Comparison of ENCODE assay signal across 1 cellular context in genomic region chr17:42536048-42536371, GRCh38.
TF ChIP-seq lines count a peak whose summit lies in the region.

NAGLU (plus strand) TSS chr17:42536241; CDS start chr17:42536273, 32 bp downstream.

TF ChIP-seq in HEK293, 187 proteins besides CTCF, POLR2A, EP300 and RAD21 (continued from another document and continues in another):
- TF ChIP-seq PRDM4 (tag by site-specific recombination; IDR thresholded peaks at IDR 0.05) (peak; percentile 45; the same call in 1 of the 2 replicates), SP2 (tag by site-specific recombination; IDR thresholded peaks at IDR 0.05) (peak; percentile 65), ZNF561 (tag by site-specific recombination; IDR thresholded peaks at IDR 0.05; ENCODE audit: borderline replicate concordance) (peak; percentile 83), FEZF1 (tag by site-specific recombination; IDR thresholded peaks at IDR 0.05) (no peak), ZNF549 (tag by site-specific recombination; IDR thresholded peaks at IDR 0.05) (no peak), HOXD13 (CRISPR knock-in tag; IDR thresholded peaks at IDR 0.05; ENCODE audit: borderline replicate concordance) (no peak), HIC1 (tag by site-specific recombination; IDR thresholded peaks at IDR 0.05) (peak; percentile 83), KLF16 (tag by site-specific recombination; IDR thresholded peaks at IDR 0.05) (peak; percentile 64; the same call in 1 of the 2 replicates), ZNF670 (tag by site-specific recombination; IDR thresholded peaks at IDR 0.05; ENCODE audit: low read depth) (no peak), MYNN (tag by site-specific recombination; IDR thresholded peaks at IDR 0.05; ENCODE audit: borderline replicate concordance) (no peak), ZNF391 (tag by site-specific recombination; IDR thresholded peaks at IDR 0.05; ENCODE audit: borderline replicate concordance, low read depth) (peak; percentile 89; the same call in 1 of the 2 replicates), TRIM28 (IDR thresholded peaks at IDR 0.05; ENCODE audit: borderline replicate concordance, low read length) (no peak), ZNF146 (tag by site-specific recombination; IDR thresholded peaks at IDR 0.05) (no peak), ZNF626 (tag by site-specific recombination; IDR thresholded peaks at IDR 0.05) (no peak), ZBTB10 (tag by site-specific recombination; IDR thresholded peaks at IDR 0.05) (peak; percentile 89), ZNF623 (tag by site-specific recombination; IDR thresholded peaks at IDR 0.05) (no peak), ZNF629 (tag by site-specific recombination; IDR thresholded peaks at IDR 0.05) (no peak; the same call in 1 of the 2 replicates), ZNF341 (tag by site-specific recombination; IDR thresholded peaks at IDR 0.05; ENCODE audit: low read depth) (no peak), WT1 (tag by site-specific recombination; IDR thresholded peaks at IDR 0.05) (peak; percentile 84), ZSCAN30 (tag by site-specific recombination; IDR thresholded peaks at IDR 0.05) (peak; percentile 76; the same call in 1 of the 2 replicates), ZNF366 (tag by site-specific recombination; conservative IDR thresholded peaks at IDR 0.05) (no peak), ZBTB26 (tag by site-specific recombination; optimal IDR thresholded peaks at IDR 0.05) (peak; percentile 90), ZBTB1 (tag by site-specific recombination; IDR thresholded peaks at IDR 0.05) (peak; percentile 51; the same call in 1 of the 2 replicates), REPIN1 (tag by site-specific recombination; IDR thresholded peaks at IDR 0.05; ENCODE audit: low read depth) (no peak), ZSCAN23 (tag by site-specific recombination; IDR thresholded peaks at IDR 0.05) (no peak), INSM2 (tag by site-specific recombination; IDR thresholded peaks at IDR 0.05) (peak; percentile 82), ZNF580 (tag by site-specific recombination; IDR thresholded peaks at IDR 0.05) (0 out of 2 replicates have a peak, but pooled peaks have one; percentile 41), ZNF518A (tag by site-specific recombination; conservative IDR thresholded peaks at IDR 0.05; ENCODE audit: low read depth) (0 out of 2 replicates have a peak, but pooled peaks have one; percentile 8), ZEB2 (tag by site-specific recombination; IDR thresholded peaks at IDR 0.05) (no peak; the same call in 1 of the 2 replicates), ZBTB49 (tag by site-specific recombination; IDR thresholded peaks at IDR 0.05; ENCODE audit: low read depth) (no peak), ZNF621 (tag by site-specific recombination; IDR thresholded peaks at IDR 0.05) (no peak), ZNF596 (tag by site-specific recombination; IDR thresholded peaks at IDR 0.05) (peak; percentile 37; the same call in 1 of the 2 replicates), KLF10 (tag by site-specific recombination; IDR thresholded peaks at IDR 0.05) (peak; percentile 98), ZXDB (tag by site-specific recombination; IDR thresholded peaks at IDR 0.05) (no peak; the same call in 1 of the 2 replicates), ZNF645 (tag by site-specific recombination; IDR thresholded peaks at IDR 0.05) (no peak), ZBTB6 (tag by site-specific recombination; IDR thresholded peaks at IDR 0.05) (peak; percentile 80), ZNF423 (tag by site-specific recombination; IDR thresholded peaks at IDR 0.05) (peak; percentile 97)
